Comparison of ENCODE assay signal across 18 cellular contexts in the genomic region with DNA sequence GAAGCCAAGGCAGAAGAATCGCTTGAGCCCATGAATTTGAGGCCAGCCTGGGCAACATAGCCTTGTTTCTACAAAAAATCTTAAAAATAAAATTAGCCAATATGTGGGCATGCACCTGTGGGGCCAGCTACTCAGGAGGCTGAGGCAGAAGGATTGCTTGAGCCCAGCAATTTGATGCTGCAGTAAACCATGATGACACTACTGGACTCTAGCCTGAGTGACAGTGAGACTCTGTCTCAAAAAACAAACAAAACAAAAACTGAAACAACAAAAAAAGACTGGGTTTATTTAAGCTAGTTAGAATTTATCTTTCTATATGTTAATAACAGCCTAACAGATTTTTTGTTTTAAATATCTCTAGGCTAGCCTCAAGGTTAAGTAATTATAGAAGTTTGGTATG. TPM values are rescaled to one million over a fixed set of nuclear protein-coding genes. Genes with fewer than 3 reads are reported as not detected.
A peak's percentile ranks its signal among the peaks of the same experiment; 100 is the strongest.
DNase-seq lines count a peak whose midpoint lies in the region; ATAC-seq and TF ChIP-seq lines count a peak whose summit lies in the region.
"Had no signal": no experiment of that assay in that cellular context is flagged by ENCODE, and none has a peak within 500 bp of the region (broad histone marks: within the 10 kb centered on the region; RNA-seq: fewer than 3 reads in every experiment).

No MANE protein-coding gene starts in this region.

- no peaks in the 10 kb centered on the region for H3K27me3 ChIP-seq in spleen (replicated peaks in 1 of 7)

- no peak overlapping the region for H3K4me3 ChIP-seq in spleen
- H3K4me3 ChIP-seq: A549, GM23338 had no signal

- H3K9me3 Mint-ChIP-seq in activated CD8-positive, alpha-beta memory T cell treated with anti-CD3 and anti-CD28 coated beads, Interleukin-2, amount 10 ng/mL, durations not matched to agents 7 days and 5 days (ENCODE audit: low read depth), result no peaks in the 10 kb centered on the region
- H3K9me3 Mint-ChIP-seq in IgD-negative memory B cell, result no peaks in the 10 kb centered on the region
- H3K9me3 Mint-ChIP-seq in natural killer cell treated with Interleukin-12 subunit alpha and Interleukin-12 subunit beta and Interleukin-15 and Interleukin-18, amount 100 ng/mL, for 72 hours, result no peaks in the 10 kb centered on the region
- H3K9me3 Mint-ChIP-seq: CD4-positive, alpha-beta memory T cell; GM23338; HFFc6 had no signal

- H3K9me3 ChIP-seq in spleen, result no peaks in the 10 kb centered on the region
- H3K9me3 ChIP-seq: A549 had no signal

- peaks cover 0 to 12% (median 0%) of the 10 kb centered on the region in 6 donors for H3K36me3 ChIP-seq in spleen

- H3K27me3 Mint-ChIP-seq in activated CD8-positive, alpha-beta memory T cell treated with anti-CD3 and anti-CD28 coated beads, Interleukin-2, amount 10 ng/mL, durations not matched to agents 7 days and 5 days, result no peaks in the 10 kb centered on the region
- no peaks in the 10 kb centered on the region for H3K27me3 Mint-ChIP-seq in IgD-negative memory B cell
- H3K27me3 Mint-ChIP-seq in natural killer cell treated with Interleukin-12 subunit alpha and Interleukin-12 subunit beta and Interleukin-15 and Interleukin-18, amount 100 ng/mL, for 72 hours, result no peaks in the 10 kb centered on the region
- H3K27me3 Mint-ChIP-seq: CD4-positive, alpha-beta memory T cell had no signal

- H3K36me3 Mint-ChIP-seq in activated CD8-positive, alpha-beta memory T cell treated with anti-CD3 and anti-CD28 coated beads, Interleukin-2, amount 10 ng/mL, durations not matched to agents 7 days and 5 days, result peaks cover 8% of the 10 kb centered on the region
- peaks cover 2% of the 10 kb centered on the region for H3K36me3 Mint-ChIP-seq in IgD-negative memory B cell
- no peaks in the 10 kb centered on the region for H3K36me3 Mint-ChIP-seq in natural killer cell treated with Interleukin-12 subunit alpha and Interleukin-12 subunit beta and Interleukin-15 and Interleukin-18, amount 100 ng/mL, for 72 hours

- no peak overlapping the region for H3K4me3 Mint-ChIP-seq in activated CD8-positive, alpha-beta memory T cell treated with anti-CD3 and anti-CD28 coated beads, Interleukin-2, amount 10 ng/mL, durations not matched to agents 7 days and 5 days
- no peak overlapping the region for H3K4me3 Mint-ChIP-seq in IgD-negative memory B cell
- H3K4me3 Mint-ChIP-seq in natural killer cell treated with Interleukin-12 subunit alpha and Interleukin-12 subunit beta and Interleukin-15 and Interleukin-18, amount 100 ng/mL, for 72 hours, result no peak overlapping the region
- H3K4me3 Mint-ChIP-seq: CD4-positive, alpha-beta memory T cell; GM23338; HFFc6 had no signal

- WGBS in spleen, 5 donors, result 52 to 100% (median 97%) methylated on average over 1 of the region's 1 CpG

- no peak for TF ChIP-seq CTCF in spleen (IDR thresholded peaks at IDR 0.05 in 8 of 11, conservative IDR thresholded peaks at IDR 0.05 in 3 of 11)

- H3K4me1 ChIP-seq in spleen, result no peaks in the 10 kb centered on the region
- H3K4me1 ChIP-seq: A549 had no signal

- H3K27ac Mint-ChIP-seq in activated CD8-positive, alpha-beta memory T cell treated with anti-CD3 and anti-CD28 coated beads, Interleukin-2, amount 10 ng/mL, durations not matched to agents 7 days and 5 days, result peak overlapping the region; percentile 32
- peak overlapping the region in 2 of 3 donors; percentile 23 to 37 for H3K27ac Mint-ChIP-seq in IgD-negative memory B cell
- H3K27ac Mint-ChIP-seq in natural killer cell treated with Interleukin-12 subunit alpha and Interleukin-12 subunit beta and Interleukin-15 and Interleukin-18, amount 100 ng/mL, for 72 hours, result peak overlapping the region; percentile 38 to 71
- H3K27ac Mint-ChIP-seq: GM23338, HFFc6 had no signal

- intact Hi-C loops in spleen (cut with DNase I; ENCODE audit: low total_unique reads), result no loop called here

- TF ChIP-seq POLR2A in spleen (IDR thresholded peaks at IDR 0.05), result no peak

- ATAC-seq in activated CD8-positive, alpha-beta memory T cell treated with anti-CD3 and anti-CD28 coated beads, Interleukin-2, amount 10 ng/mL, durations not matched to agents 7 days and 5 days, result no peak
- ATAC-seq in left lobe of liver, result peak; percentile 49
- no peak for ATAC-seq in natural killer cell treated with Interleukin-12 subunit alpha and Interleukin-12 subunit beta and Interleukin-15 and Interleukin-18, amount 100 ng/mL, for 72 hours
- ATAC-seq: A549, GM23338 had no signal

- no peak for DNase-seq in activated CD8-positive, alpha-beta memory T cell treated with anti-CD3 and anti-CD28 coated beads, Interleukin-2, amount 10 ng/mL, durations not matched to agents 7 days and 5 days
- DNase-seq in activated CD8-positive, alpha-beta memory T cell treated with anti-CD3 and anti-CD28 coated beads, Interleukin-2, amount 50 U/mL, for 4 hours, result no peak
- DNase-seq in left lobe of liver (ENCODE audit: low spot score), result no peak
- no peak for DNase-seq in natural killer cell treated with Interleukin-12 subunit alpha and Interleukin-12 subunit beta and Interleukin-15 and Interleukin-18, amount 100 ng/mL, for 72 hours (ENCODE audit: low spot score)
- no peak for DNase-seq in spleen
- DNase-seq in GDM1 (lab: John Stamatoyannopoulos, UW), result no peak
- DNase-seq in stimulated activated naive CD4-positive, alpha-beta T cell (lab: John Stamatoyannopoulos, UW), result no peak
- DNase-seq: AML-193; Calu3; CD4-positive, alpha-beta memory T cell; DMS79 treated with DMSO at 0.1 percent for 48 hours; HCEC 1CT; HFFc6 had no signal

- CTCF ChIA-PET in activated CD8-positive, alpha-beta memory T cell treated with anti-CD3 and anti-CD28 coated beads, Interleukin-2, amount 10 ng/mL, durations not matched to agents 7 days and 5 days (lab: Charles Lee), result no interaction called here

- peaks cover 20% of the 10 kb centered on the region for H3K4me1 Mint-ChIP-seq in activated CD8-positive, alpha-beta memory T cell treated with anti-CD3 and anti-CD28 coated beads, Interleukin-2, amount 10 ng/mL, durations not matched to agents 7 days and 5 days
- no peaks in the 10 kb centered on the region for H3K4me1 Mint-ChIP-seq in IgD-negative memory B cell
- H3K4me1 Mint-ChIP-seq in natural killer cell treated with Interleukin-12 subunit alpha and Interleukin-12 subunit beta and Interleukin-15 and Interleukin-18, amount 100 ng/mL, for 72 hours (ENCODE audit: low read depth in 2 of 2), result peaks cover 14 to 20% of the 10 kb centered on the region in 2 donors

- H3K27ac ChIP-seq in spleen, result no peak overlapping the region
- H3K27ac ChIP-seq: 22Rv1, A549, C4-2B had no signal

RNA-seq across cellular contexts. Expression of a gene that starts 57.4 kb away (rescaled TPM):
- 10 to 100 TPM; 14.6 to 17.7 TPM for total RNA-seq in activated CD8-positive, alpha-beta memory T cell treated with anti-CD3 and anti-CD28 coated beads, Interleukin-2, amount 10 ng/mL, durations not matched to agents 7 days and 5 days
- polyA plus RNA-seq in IgD-negative memory B cell, result 11.0 TPM
- 26.3 TPM for total RNA-seq in left lobe of liver
- total RNA-seq in natural killer cell treated with Interleukin-12 subunit alpha and Interleukin-12 subunit beta and Interleukin-15 and Interleukin-18, amount 100 ng/mL, for 72 hours, result 10 to 100 TPM; 22.2 to 26.6 TPM
- 10 to 100 TPM; 17.0 to 26.5 (median 25.0) TPM for total RNA-seq in spleen
- 10 to 100 TPM in 1 of 3 donors, 1 to 10 TPM in 2; 7.2 to 11.5 (median 8.1) TPM for polyA plus RNA-seq in spleen
